Comparison of ENCODE assay signal across 33 cellular contexts in the genomic region with DNA sequence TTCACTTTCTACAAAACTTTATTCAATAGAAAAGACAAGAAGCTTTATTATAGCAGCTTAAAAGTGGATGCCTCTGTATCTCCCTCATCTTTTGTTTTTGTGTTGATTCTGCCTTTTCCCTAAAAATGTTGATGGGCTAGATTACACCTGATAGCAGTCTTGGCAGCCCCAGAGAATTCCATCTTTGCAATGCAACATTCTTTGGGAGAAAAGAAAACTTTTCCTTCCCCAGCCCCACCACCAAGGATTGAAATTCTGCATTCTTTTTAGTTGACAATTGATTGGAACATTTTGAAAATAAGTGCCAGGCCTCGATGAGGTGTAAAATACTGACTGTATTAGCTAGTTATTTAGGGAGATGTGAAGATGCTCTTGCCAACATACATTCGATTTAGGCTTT.
"Had no signal": no experiment of that assay in that cellular context is flagged by ENCODE, and none has a peak within 500 bp of the region (broad histone marks: within the 10 kb centered on the region; RNA-seq: fewer than 3 reads in every experiment).

No MANE protein-coding gene starts in this region.

- H3K4me3 Mint-ChIP-seq: activated B cell treated with CpG ODN at 0.5 μM for 24 hours; activated CD4-positive, alpha-beta memory T cell treated with anti-CD3 and anti-CD28 coated beads for 36 hours; activated naive CD4-positive, alpha-beta T cell treated with anti-CD3 and anti-CD28 coated beads for 36 hours; activated T-cell treated with anti-CD3 and anti-CD28 coated beads, Interleukin-2, amount 50 U/mL, for 4 hours; activated T-helper 1 cell treated with anti-CD3 and anti-CD28 coated beads, Interleukin-12 subunit alpha, Interleukin-12 subunit beta, Interleukin-2, Interleukin-4 antibody, amounts not matched to agents 30 ng/mL and 10 ng/mL and 1 ng/mL, durations not matched to agents 14 hours and 24 hours and 36 hours; T-helper 1 cell treated with Interleukin-12 subunit alpha and Interleukin-12 subunit beta and Interleukin-4 antibody, amounts not matched to agents 30 μg/mL and 1 μg/mL, for 36 hours; T-helper 2 cell treated with Interferon-gamma antibody and Interleukin-4, amounts not matched to agents 5 μg/mL and 100 μg/mL, for 36 hours had no signal

- H3K27ac Mint-ChIP-seq: activated B cell treated with CpG ODN at 0.5 μM for 24 hours; activated CD4-positive, alpha-beta memory T cell treated with anti-CD3 and anti-CD28 coated beads for 36 hours; activated naive CD4-positive, alpha-beta T cell treated with anti-CD3 and anti-CD28 coated beads for 36 hours; activated naive CD4-positive, alpha-beta T cell treated with anti-CD3 and anti-CD28 coated beads, Interleukin-2, amount 50 U/mL, for 72 hours; activated T-helper 1 cell treated with anti-CD3 and anti-CD28 coated beads, Interleukin-12 subunit alpha, Interleukin-12 subunit beta, Interleukin-2, Interleukin-4 antibody, amounts not matched to agents 30 ng/mL and 10 ng/mL and 1 ng/mL, durations not matched to agents 14 hours and 24 hours and 36 hours; T-helper 1 cell treated with Interleukin-12 subunit alpha and Interleukin-12 subunit beta and Interleukin-4 antibody, amounts not matched to agents 30 μg/mL and 1 μg/mL, for 36 hours; T-helper 2 cell treated with Interferon-gamma antibody and Interleukin-4, amounts not matched to agents 5 μg/mL and 100 μg/mL, for 36 hours had no signal

- H3K27me3 Mint-ChIP-seq: activated B cell treated with CpG ODN at 0.5 μM for 24 hours; activated CD4-positive, alpha-beta memory T cell treated with anti-CD3 and anti-CD28 coated beads for 36 hours had no signal

- H3K9me2 ChIP-seq: SK-N-SH had no signal

- H3K4me1 ChIP-seq: body of pancreas, breast epithelium, Peyer's patch, SJSA1 had no signal

- H3K9ac ChIP-seq: SK-N-SH had no signal

- H3K27ac ChIP-seq: body of pancreas, breast epithelium, Peyer's patch, SJSA1 had no signal

- ATAC-seq: activated naive CD4-positive, alpha-beta T cell treated with anti-CD3 and anti-CD28 coated beads, Interleukin-2, amount 50 U/mL, for 72 hours; activated T-cell treated with anti-CD3 and anti-CD28 coated beads, Interleukin-2, amount 50 U/mL, for 4 hours; body of pancreas had no signal

- H3K4me3 ChIP-seq: body of pancreas, breast epithelium, MG63, Peyer's patch, SJSA1 had no signal

- H3K36me3 Mint-ChIP-seq: activated CD4-positive, alpha-beta memory T cell treated with anti-CD3 and anti-CD28 coated beads for 36 hours; activated naive CD4-positive, alpha-beta T cell treated with anti-CD3 and anti-CD28 coated beads, Interleukin-2, amount 50 U/mL, for 72 hours had no signal

- H3K4me2 ChIP-seq: SK-N-SH had no signal

- H3K36me3 ChIP-seq: breast epithelium, MG63, Peyer's patch, SJSA1 had no signal

- H3K9me3 ChIP-seq: body of pancreas, breast epithelium, MG63, Peyer's patch, SJSA1, SK-N-SH had no signal

- H3K27me3 ChIP-seq: body of pancreas, breast epithelium, MG63, Peyer's patch, SJSA1 had no signal

- DNase-seq: activated B cell treated with CpG ODN at 0.5 μM for 24 hours; activated CD4-positive, alpha-beta memory T cell treated with anti-CD3 and anti-CD28 coated beads for 36 hours; activated CD4-positive, alpha-beta T cell treated with anti-CD3 and anti-CD28 coated beads for 4 hours; activated CD4-positive, alpha-beta T cell treated with anti-CD3 and anti-CD28 coated beads, Interleukin-2, amount 50 U/mL, for 1 hour; activated CD4-positive, CD25-positive, alpha-beta regulatory T cell treated with anti-CD3 and anti-CD28 coated beads, Interleukin-2, amount 50 U/mL, for 72 hours; activated CD8-positive, alpha-beta memory T cell treated with anti-CD3 and anti-CD28 coated beads, Interleukin-2, amount 50 U/mL, for 4 hours; activated gamma-delta T cell treated with Interleukin-2 at 50 U/mL for 16 hours; activated naive CD4-positive, alpha-beta T cell treated with anti-CD3 and anti-CD28 coated beads for 36 hours; activated T-cell treated with anti-CD3 and anti-CD28 coated beads for 4 hours; activated T-cell treated with anti-CD3 and anti-CD28 coated beads, Interleukin-2, amount 50 U/mL, for 4 hours; anterior cingulate cortex; body of pancreas; cerebellar nuclear complex; Karpas-422; KBM-7; MG63; NCI-H1048; NCI-H1436; NCI-H1694; NCI-H1930; NCI-H2081 treated with DMSO at 0.1 percent for 48 hours; NCI-H345; NCI-H524 treated with DMSO at 0.1 percent for 48 hours; Peyer's patch; RPMI8226; SHP77 treated with DMSO at 0.1 percent for 48 hours; SK-N-SH had no signal

- H3K9me3 Mint-ChIP-seq: activated CD4-positive, alpha-beta memory T cell treated with anti-CD3 and anti-CD28 coated beads for 36 hours; activated T-helper 1 cell treated with anti-CD3 and anti-CD28 coated beads, Interleukin-12 subunit alpha, Interleukin-12 subunit beta, Interleukin-2, Interleukin-4 antibody, amounts not matched to agents 30 ng/mL and 10 ng/mL and 1 ng/mL, durations not matched to agents 14 hours and 24 hours and 36 hours; T-helper 1 cell treated with Interleukin-12 subunit alpha and Interleukin-12 subunit beta and Interleukin-4 antibody, amounts not matched to agents 30 μg/mL and 1 μg/mL, for 36 hours had no signal

- H3K4me1 Mint-ChIP-seq: activated B cell treated with CpG ODN at 0.5 μM for 24 hours had no signal
